In the genomic region with DNA sequence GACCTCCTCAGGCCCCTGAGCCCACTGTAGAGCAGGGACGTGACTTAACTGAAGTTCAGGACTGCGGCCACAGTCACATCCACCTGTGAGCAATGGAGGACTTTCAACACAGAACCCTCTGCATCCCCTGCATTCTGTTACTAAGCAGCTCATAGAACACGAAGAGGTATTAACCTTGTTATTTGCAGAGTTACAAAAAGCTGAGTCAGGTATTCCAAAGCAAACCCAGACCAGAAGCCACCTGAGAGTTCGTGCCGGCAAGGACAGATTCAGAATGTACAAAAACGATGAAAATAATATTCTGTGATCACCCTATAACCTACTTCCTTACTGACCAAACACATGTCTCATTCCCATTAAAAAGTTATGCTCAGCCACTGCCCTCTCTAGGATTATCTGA, we compare ENCODE assay signal across 15 cellular contexts. TPM values are rescaled to one million over a fixed set of nuclear protein-coding genes. Genes with fewer than 3 reads are reported as not detected.
DNase-seq lines count a peak whose midpoint lies in the region; FAIRE-seq and TF ChIP-seq lines count a peak whose summit lies in the region.
"Had no signal": no experiment of that assay in that cellular context is flagged by ENCODE, and none has a peak within 500 bp of the region (broad histone marks: within the 10 kb centered on the region; RNA-seq: fewer than 3 reads in every experiment).

No MANE protein-coding gene starts in this region.

- peak overlapping the region; percentile 7 for H3K27ac ChIP-seq in mammary epithelial cell (ENCODE audit: insufficient read depth, low read depth, low read length)
- no peak overlapping the region for H3K27ac ChIP-seq in breast epithelium
- no peak overlapping the region for H3K27ac ChIP-seq in endodermal cell (ENCODE audit: low read depth, low read length)
- H3K27ac ChIP-seq in keratinocyte (ENCODE audit: control insufficient read depth, insufficient read depth, low read length) = no peak overlapping the region
- H3K27ac ChIP-seq: 22Rv1, BLaER1 had no signal

- H2AFZ ChIP-seq in mammary epithelial cell (ENCODE audit: low read depth, low read length) = no peak overlapping the region
- no peak overlapping the region for H2AFZ ChIP-seq in keratinocyte (ENCODE audit: control insufficient read depth, low read length)

- no peaks in the 10 kb centered on the region for H3K27me3 Mint-ChIP-seq in endodermal cell (ENCODE audit: insufficient read depth)

- no peaks in the 10 kb centered on the region for H3K36me3 ChIP-seq in mammary epithelial cell (ENCODE audit: insufficient read depth, low read length)
- no peaks in the 10 kb centered on the region for H3K36me3 ChIP-seq in breast epithelium
- no peaks in the 10 kb centered on the region for H3K36me3 ChIP-seq in endodermal cell (ENCODE audit: control insufficient read depth, insufficient read depth, low read length)
- no peaks in the 10 kb centered on the region for H3K36me3 ChIP-seq in keratinocyte (ENCODE audit: control insufficient read depth in 2 of 2, extremely low read depth in 1 of 2, insufficient read depth in 2 of 2, low read length in 2 of 2)
- H3K36me3 ChIP-seq in HAP-1 (replicated peaks) = no peaks in the 10 kb centered on the region
- H3K36me3 ChIP-seq: BLaER1 had no signal

- TF ChIP-seq POLR2A in breast epithelium (IDR thresholded peaks at IDR 0.05) = no peak

- H3K9me3 ChIP-seq in mammary epithelial cell (replicated peaks; ENCODE audit: insufficient read depth, low read length) (no peaks in the 10 kb centered on the region), breast epithelium (no peaks in the 10 kb centered on the region), endodermal cell (ENCODE audit: control insufficient read depth, low read length) (no peaks in the 10 kb centered on the region), keratinocyte (ENCODE audit: control insufficient read depth, low read depth, low read length) (no peaks in the 10 kb centered on the region), HAP-1 (no peaks in the 10 kb centered on the region)
- H3K9me3 ChIP-seq: BLaER1, Caco-2 had no signal

- dilution Hi-C loops in mammary epithelial cell (cut with HindIII; ENCODE audit: low sequenced_read_pairs) = no loop called here
- dilution Hi-C loops in keratinocyte (cut with MboI; ENCODE audit: extremely low pct_ligation_motif_present, low sequenced_read_pairs) = no loop called here

- no peak for TF ChIP-seq CTCF in mammary epithelial cell (conservative IDR thresholded peaks at IDR 0.05 in 1 of 2, IDR thresholded peaks at IDR 0.05 in 1 of 2; ENCODE audit: extremely low read depth in 1 of 2, insufficient read depth in 1 of 2, low read depth in 1 of 2, low read length in 2 of 2)
- TF ChIP-seq CTCF in breast epithelium (IDR thresholded peaks at IDR 0.05) = no peak
- no peak for TF ChIP-seq CTCF in endodermal cell (conservative IDR thresholded peaks at IDR 0.05)
- no peak for TF ChIP-seq CTCF in keratinocyte (optimal IDR thresholded peaks at IDR 0.05 in 1 of 3, IDR thresholded peaks at IDR 0.05 in 1 of 3, conservative IDR thresholded peaks at IDR 0.05 in 1 of 3; ENCODE audit: extremely low read depth in 1 of 3, insufficient read depth in 2 of 3, low read length in 3 of 3)

- H3K4me3 Mint-ChIP-seq in endodermal cell = no peak overlapping the region
- H3K4me3 Mint-ChIP-seq: CD8-positive, alpha-beta memory T cell had no signal

- peak; percentile 29 for FAIRE-seq in keratinocyte (lab: Jason Lieb, UNC)

- in situ Hi-C loops in mammary epithelial cell (cut with MboI; ENCODE audit: low sequenced_read_pairs in 2 of 2) = no loop called here
- in situ Hi-C loops in HAP-1 (cut with MboI; ENCODE audit: low sequenced_read_pairs) = no loop called here

- H3K27ac Mint-ChIP-seq in endodermal cell = no peak overlapping the region
- H3K27ac Mint-ChIP-seq: CD8-positive, alpha-beta memory T cell; IgD-negative memory B cell had no signal

- H3K27me3 ChIP-seq in mammary epithelial cell (ENCODE audit: insufficient read depth, low read length) (no peaks in the 10 kb centered on the region), breast epithelium (no peaks in the 10 kb centered on the region), endodermal cell (ENCODE audit: control insufficient read depth, insufficient read depth, low read length, poor library complexity, severe bottlenecking) (no peaks in the 10 kb centered on the region), keratinocyte (ENCODE audit: control insufficient read depth, extremely low read depth, insufficient read depth, low read length) (no peaks in the 10 kb centered on the region), HAP-1 (ENCODE audit: low read depth) (no peaks in the 10 kb centered on the region)
- H3K27me3 ChIP-seq: BLaER1 had no signal

- H3K36me3 Mint-ChIP-seq in endodermal cell (ENCODE audit: low read depth) = no peaks in the 10 kb centered on the region
- H3K36me3 Mint-ChIP-seq: CD8-positive, alpha-beta memory T cell; IgD-negative memory B cell had no signal

- no peak overlapping the region for H3K4me2 ChIP-seq in mammary epithelial cell (ENCODE audit: insufficient read depth, low read depth, low read length)
- no peak overlapping the region for H3K4me2 ChIP-seq in keratinocyte (ENCODE audit: control insufficient read depth, extremely low read depth, insufficient read depth, low read depth, low read length)
- H3K4me2 ChIP-seq: BLaER1 had no signal

- H3K4me3 ChIP-seq in mammary epithelial cell (replicated peaks in 1 of 3; ENCODE audit: insufficient read depth in 1 of 3, low read depth in 2 of 3, low read length in 3 of 3) (no peak overlapping the region), breast epithelium (no peak overlapping the region), endodermal cell (ENCODE audit: low read length) (no peak overlapping the region), keratinocyte (ENCODE audit: control insufficient read depth in 2 of 3, extremely low read depth in 1 of 3, insufficient read depth in 2 of 3, low read depth in 1 of 3, low read length in 3 of 3) (no peak overlapping the region), HAP-1 (no peak overlapping the region)
- H3K4me3 ChIP-seq: BLaER1 had no signal

- peaks cover 50% of the 10 kb centered on the region for H3K4me1 ChIP-seq in mammary epithelial cell (ENCODE audit: insufficient read depth, low read length)
- no peaks in the 10 kb centered on the region for H3K4me1 ChIP-seq in breast epithelium
- no peaks in the 10 kb centered on the region for H3K4me1 ChIP-seq in endodermal cell (ENCODE audit: control insufficient read depth, insufficient read depth, low read length)
- peaks cover 57% of the 10 kb centered on the region for H3K4me1 ChIP-seq in keratinocyte (ENCODE audit: control insufficient read depth, extremely low read depth, insufficient read depth, low read length)
- no peaks in the 10 kb centered on the region for H3K4me1 ChIP-seq in HAP-1
- H3K4me1 ChIP-seq: BLaER1, Caco-2 had no signal

- H3K9me1 ChIP-seq in keratinocyte (ENCODE audit: control insufficient read depth, extremely low read depth, insufficient read depth, low read length) = no peaks in the 10 kb centered on the region

- H3K4me1 Mint-ChIP-seq in endodermal cell = no peaks in the 10 kb centered on the region
- H3K4me1 Mint-ChIP-seq: CD8-positive, alpha-beta memory T cell; IgD-negative memory B cell had no signal

- BruUV-seq in mammary epithelial cell (replicated peaks; lab: Mats Ljungman, UMichigan) = no TSS peak

- H4K20me1 ChIP-seq in mammary epithelial cell (ENCODE audit: insufficient read depth, low read length) (no peaks in the 10 kb centered on the region), keratinocyte (ENCODE audit: control insufficient read depth, extremely low read depth, insufficient read depth, low read length) (no peaks in the 10 kb centered on the region)
- H4K20me1 ChIP-seq: BLaER1 had no signal

- CTCF ChIA-PET in mammary epithelial cell (lab: Charles Lee; ENCODE audit: low non-redundant PET) = no interaction called here

- 100% methylated on average over 6 of the region's 6 CpGs for WGBS in mammary epithelial cell (ENCODE audit: low coverage, missing lambda C conversion rate)
- WGBS in endodermal cell (ENCODE audit: insufficient coverage in 1 of 2, insufficient read length in 1 of 2), 2 experiments = 91 to 100% methylated on average over 5 to 6 of the region's 6 CpGs

- H3K79me2 ChIP-seq in mammary epithelial cell (ENCODE audit: insufficient read depth, low read length) (peaks cover 24% of the 10 kb centered on the region), keratinocyte (ENCODE audit: control insufficient read depth, insufficient read depth, low read length) (peaks cover 9% of the 10 kb centered on the region)

- intact Hi-C loops in mammary epithelial cell (cut with micrococcal nuclease) (no loop called here), breast epithelium (cut with DNase I; ENCODE audit: low total_unique reads) (no loop called here)

- no peaks in the 10 kb centered on the region for H3K9me3 Mint-ChIP-seq in endodermal cell
- H3K9me3 Mint-ChIP-seq: CD8-positive, alpha-beta memory T cell had no signal

- DNase-seq in mammary epithelial cell (no peak), breast epithelium (ENCODE audit: low spot score in 2 of 2) (no peak), endodermal cell (peak; percentile 28), keratinocyte (ENCODE audit: low read depth, low spot score) (no peak), NCI-H1417 (lab: John Stamatoyannopoulos, UW) (no peak), HAP-1 (ENCODE audit: low spot score in 2 of 2) (no peak), SK-N-DZ (ENCODE audit: low spot score) (no peak)
- DNase-seq in activated CD4-positive, CD25-positive, alpha-beta regulatory T cell (lab: John Stamatoyannopoulos, UW) = no peak
- DNase-seq: AML-193; Caco-2; CD8-positive, alpha-beta memory T cell had no signal

- no peak overlapping the region for H3K9ac ChIP-seq in mammary epithelial cell (ENCODE audit: insufficient read depth, low read length)
- no peak overlapping the region for H3K9ac ChIP-seq in endodermal cell (ENCODE audit: extremely low read depth, low read length, poor library complexity, severe bottlenecking)
- H3K9ac ChIP-seq in keratinocyte (ENCODE audit: control insufficient read depth, extremely low read depth, insufficient read depth, low read length) = no peak overlapping the region
- H3K9ac ChIP-seq: BLaER1 had no signal

RNA-seq across cellular contexts. Expression of gene PRSS3, which starts 33.0 kb away (rescaled TPM):
- 10 to 100 TPM in 1 of 2 donors, 1 to 10 TPM in 1; 1.0 to 27.6 TPM for total RNA-seq in mammary epithelial cell
- 50.8 TPM for polyA plus RNA-seq in mammary epithelial cell
- polyA minus RNA-seq in mammary epithelial cell = 81.6 TPM
- under 1 TPM in 1 of 3 donors, not detected in 2; 0.33 TPM for total RNA-seq in breast epithelium
- total RNA-seq in endodermal cell = not detected
- not detected for polyA plus RNA-seq in endodermal cell (2013, experiment 1 of 2)
- polyA plus RNA-seq in endodermal cell (2013, experiment 2 of 2) = not detected
- 5.9 to 34.6 TPM (median 9.1 TPM) in 3 replicates for polyA plus RNA-seq in keratinocyte
- 39.8 TPM for polyA plus RNA-seq in keratinocyte (2011; ENCODE audit: low read depth)
- polyA plus RNA-seq in keratinocyte (2011; cell fraction: cytosol; rRNA removed) = 9.5 and 14.0 TPM in 2 replicates
- 4.1 and 4.2 TPM in 2 replicates for polyA plus RNA-seq in keratinocyte (2011; cell fraction: nucleus; rRNA removed)
- 60.7 and 196 TPM in 2 replicates for polyA plus RNA-seq in keratinocyte (2012; ENCODE audit: low replicate concordance)
- 6.1 to 31.9 TPM (median 9.3 TPM) in 3 replicates for polyA minus RNA-seq in keratinocyte
- 5.6 TPM for polyA minus RNA-seq in keratinocyte (2011; cell fraction: cytosol; rRNA and poly(A)+ RNA removed)
- polyA minus RNA-seq in keratinocyte (2011; cell fraction: nucleus; rRNA and poly(A)+ RNA removed) = 0.74 and 1.5 TPM in 2 replicates
- polyA plus RNA-seq in SK-N-DZ (2014; cell fraction: cytosol; rRNA removed) = 7.3 and 9.3 TPM in 2 replicates
- polyA plus RNA-seq in SK-N-DZ (2014; cell fraction: nucleus; rRNA removed) = 2.3 and 2.9 TPM in 2 replicates
- total RNA-seq: H4 had no signal
- polyA plus RNA-seq: CD8-positive, alpha-beta memory T cell; IgD-negative memory B cell had no signal

RNA-seq across cellular contexts. Expression of gene UBE2R2, which starts 54.6 kb away (rescaled TPM):
- total RNA-seq in mammary epithelial cell = 10 to 100 TPM; 14.8 to 38.0 TPM
- 20.3 TPM for polyA plus RNA-seq in mammary epithelial cell
- polyA minus RNA-seq in mammary epithelial cell = 30.8 TPM
- total RNA-seq in breast epithelium = 10 to 100 TPM; 21.2 to 35.0 (median 22.6) TPM
- 10 to 100 TPM; 66.4 to 74.4 TPM for total RNA-seq in endodermal cell
- 76.7 TPM for polyA plus RNA-seq in endodermal cell (2013, experiment 1 of 2)
- polyA plus RNA-seq in endodermal cell (2013, experiment 2 of 2) = 71.0 TPM
- 11.5 to 39.7 TPM (median 20.5 TPM) in 3 replicates for polyA plus RNA-seq in keratinocyte
- polyA plus RNA-seq in keratinocyte (2011; ENCODE audit: low read depth) = 36.0 TPM
- polyA plus RNA-seq in keratinocyte (2011; cell fraction: cytosol; rRNA removed) = 26.4 and 39.9 TPM in 2 replicates
- polyA plus RNA-seq in keratinocyte (2011; cell fraction: nucleus; rRNA removed) = 24.6 and 28.7 TPM in 2 replicates
- polyA plus RNA-seq in keratinocyte (2012; ENCODE audit: low replicate concordance) = 35.9 and 60.3 TPM in 2 replicates
- 15.0 to 24.3 TPM (median 18.9 TPM) in 3 replicates for polyA minus RNA-seq in keratinocyte
- 18.6 TPM for polyA minus RNA-seq in keratinocyte (2011; cell fraction: cytosol; rRNA and poly(A)+ RNA removed)
- 12.5 and 23.7 TPM in 2 replicates for polyA minus RNA-seq in keratinocyte (2011; cell fraction: nucleus; rRNA and poly(A)+ RNA removed)
- 44.1 and 44.9 TPM in 2 replicates for polyA plus RNA-seq in SK-N-DZ (2014; cell fraction: cytosol; rRNA removed)
- polyA plus RNA-seq in SK-N-DZ (2014; cell fraction: nucleus; rRNA removed) = 18.8 and 22.8 TPM in 2 replicates
